Comparison of ENCODE assay signal across 10 cellular contexts in the genomic region with DNA sequence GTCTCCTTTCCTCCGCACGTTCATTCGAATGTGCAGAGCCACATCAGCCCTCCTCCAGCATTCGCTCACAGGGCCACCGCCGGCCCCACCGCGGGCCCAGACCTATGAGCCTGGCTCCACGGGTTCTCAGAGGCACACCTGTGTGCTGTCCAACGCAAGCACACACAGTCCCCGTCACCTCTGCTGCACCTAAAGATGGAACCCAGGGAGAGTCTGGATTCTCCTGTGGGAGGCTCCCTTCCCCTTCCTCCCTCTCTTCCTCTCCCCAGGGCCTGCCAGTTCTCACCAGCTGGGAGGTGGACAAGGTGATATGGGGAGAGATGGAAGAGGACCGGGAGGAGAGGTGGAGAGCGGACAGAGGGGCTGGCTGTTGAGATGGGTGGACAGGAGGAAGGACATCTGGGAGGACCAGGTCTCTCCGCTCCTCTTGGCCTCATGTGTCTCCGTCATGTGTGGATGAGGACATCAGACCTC. TPM values are rescaled to one million over a fixed set of nuclear protein-coding genes. Genes with fewer than 3 reads are reported as not detected.
DNase-seq lines count a peak whose midpoint lies in the region; ATAC-seq and TF ChIP-seq lines count a peak whose summit lies in the region.
"Had no signal": no experiment of that assay in that cellular context is flagged by ENCODE, and none has a peak within 500 bp of the region (broad histone marks: within the 10 kb centered on the region; RNA-seq: fewer than 3 reads in every experiment).

No MANE protein-coding gene starts in this region.

- no peak overlapping the region for H3K27ac Mint-ChIP-seq in naive thymus-derived CD4-positive, alpha-beta T cell

- H3K4me3 ChIP-seq in BLaER1 (peak overlapping the region; percentile 57), brain microvascular endothelial cell (ENCODE audit: low read depth, low read length) (peak overlapping the region; percentile 40)
- H3K4me3 ChIP-seq in naive thymus-derived CD4-positive, alpha-beta T cell (ENCODE audit: low read length), result peak overlapping the region; percentile 81

- intact Hi-C loops in naive thymus-derived CD4-positive, alpha-beta T cell (cut with micrococcal nuclease), result loop anchor here (1.0 to 2.0 kb wide), 6 partner anchors 57 to 227 kb away; partner anchors contain the start of genes RACGAP1 (in 1 of the 2) and TMBIM6 (in 1 of the 2)

- H3K27ac ChIP-seq in BLaER1 (no peak overlapping the region), brain microvascular endothelial cell (no peak overlapping the region)
- H3K27ac ChIP-seq in naive thymus-derived CD4-positive, alpha-beta T cell (ENCODE audit: low read depth, low read length), result no peak overlapping the region

- H3K9me3 ChIP-seq in BLaER1, result no peaks in the 10 kb centered on the region
- no peaks in the 10 kb centered on the region for H3K9me3 ChIP-seq in naive thymus-derived CD4-positive, alpha-beta T cell (ENCODE audit: control insufficient read depth in 2 of 3, low read length in 3 of 3)

- H3K4me1 Mint-ChIP-seq in naive thymus-derived CD4-positive, alpha-beta T cell, result peaks cover 0 to 12% (median 4%) of the 10 kb centered on the region in 7 donors

- H3K4me1 ChIP-seq in BLaER1, result peaks cover 43% of the 10 kb centered on the region
- peaks cover 0 to 9% of the 10 kb centered on the region in 2 donors for H3K4me1 ChIP-seq in naive thymus-derived CD4-positive, alpha-beta T cell (ENCODE audit: control insufficient read depth in 2 of 2, insufficient read depth in 2 of 2, low read length in 2 of 2)

- POLR2A ChIA-PET in naive thymus-derived CD4-positive, alpha-beta T cell (lab: Charles Lee), result no interaction called here

- in situ Hi-C loops in brain microvascular endothelial cell (cut with HindIII; ENCODE audit: low pct_ligation_motif_present, low sequenced_read_pairs), result loop anchor here (5.0 to 25.0 kb wide), 2 partner anchors 99 to 219 kb away; no protein-coding TSS in a partner anchor

- H4K20me1 ChIP-seq in BLaER1, result no peaks in the 10 kb centered on the region

- H3K4me3 Mint-ChIP-seq in naive thymus-derived CD4-positive, alpha-beta T cell, result peak overlapping the region; percentile 29 to 83 (median 80)

- H3K9ac ChIP-seq in BLaER1, result no peak overlapping the region

- ATAC-seq in HG02588 (IDR thresholded peaks at IDR 0.05; ENCODE audit: unreplicated experiment), result peak; percentile 9
- peak; percentile 5 for ATAC-seq in naive thymus-derived CD4-positive, alpha-beta T cell

- TF ChIP-seq CTCF in brain microvascular endothelial cell (IDR thresholded peaks at IDR 0.05; ENCODE audit: low read depth, low read length, missing control alignments), result no peak

- H3K4me2 ChIP-seq in BLaER1, result peak overlapping the region; percentile 90

- peaks cover 58% of the 10 kb centered on the region for H3K27me3 ChIP-seq in BLaER1
- H3K27me3 ChIP-seq in brain microvascular endothelial cell (replicated peaks), result peaks cover 28% of the 10 kb centered on the region
- no peaks in the 10 kb centered on the region for H3K27me3 ChIP-seq in naive thymus-derived CD4-positive, alpha-beta T cell (ENCODE audit: control insufficient read depth in 2 of 2, insufficient read depth in 2 of 2, low read length in 2 of 2)

- H3K36me3 Mint-ChIP-seq in naive thymus-derived CD4-positive, alpha-beta T cell, result no peaks in the 10 kb centered on the region

- H3K9me3 Mint-ChIP-seq in naive thymus-derived CD4-positive, alpha-beta T cell, result peaks cover 0 to 1% (median 0%) of the 10 kb centered on the region in 11 donors
- H3K9me3 Mint-ChIP-seq: central memory CD8-positive, alpha-beta T cell had no signal

- CTCF ChIA-PET in naive thymus-derived CD4-positive, alpha-beta T cell (lab: Charles Lee), result interaction anchor here (0.7 to 4.5 kb wide), 20 partner anchors 9 to 209 kb away, joined by 3 to 42 read pairs (median 6); partner anchors contain the start of genes CERS5 and FAIM2

- DNase-seq in brain microvascular endothelial cell, result no peak
- no peak for DNase-seq in naive thymus-derived CD4-positive, alpha-beta T cell
- no peak for DNase-seq in stimulated activated CD4-positive, alpha-beta T cell treated with anti-CD3 and anti-CD28 coated beads, Interleukin-1b, Interleukin-23, amount 100 ng/mL, for 48 hours
- no peak for DNase-seq in mesenteric fat pad (ENCODE audit: low spot score)
- no peak for DNase-seq in NCI-H1048 (lab: John Stamatoyannopoulos, UW)
- no peak for DNase-seq in stimulated activated naive CD4-positive, alpha-beta T cell treated with Interleukin-2 at 50 U/mL for 16 hours (lab: John Stamatoyannopoulos, UW)

- H3K36me3 ChIP-seq in BLaER1 (no peaks in the 10 kb centered on the region), brain microvascular endothelial cell (replicated peaks) (no peaks in the 10 kb centered on the region)
- no peaks in the 10 kb centered on the region for H3K36me3 ChIP-seq in naive thymus-derived CD4-positive, alpha-beta T cell (ENCODE audit: control insufficient read depth in 2 of 3, insufficient read depth in 3 of 3, low read length in 3 of 3)

- peaks cover 27 to 36% (median 30%) of the 10 kb centered on the region in 5 donors for H3K27me3 Mint-ChIP-seq in naive thymus-derived CD4-positive, alpha-beta T cell

RNA-seq across cellular contexts. Expression of gene AQP6, which starts 4.9 kb away (rescaled TPM):
- not detected for total RNA-seq in naive thymus-derived CD4-positive, alpha-beta T cell
- polyA plus RNA-seq in naive thymus-derived CD4-positive, alpha-beta T cell, result not detected
- total RNA-seq in mesenteric fat pad, result not detected

RNA-seq across cellular contexts. Expression of gene AQP5, which starts 6.1 kb away (rescaled TPM):
- not detected for total RNA-seq in naive thymus-derived CD4-positive, alpha-beta T cell
- not detected for polyA plus RNA-seq in naive thymus-derived CD4-positive, alpha-beta T cell
- not detected for total RNA-seq in mesenteric fat pad
- total RNA-seq: SK-MEL-5 had no signal

RNA-seq across cellular contexts. Expression of gene AQP2, which starts 17.3 kb away (rescaled TPM):
- total RNA-seq in naive thymus-derived CD4-positive, alpha-beta T cell, result not detected
- polyA plus RNA-seq in naive thymus-derived CD4-positive, alpha-beta T cell, result not detected
- total RNA-seq in mesenteric fat pad, result not detected
- total RNA-seq: SK-MEL-5 had no signal

RNA-seq across cellular contexts. Expression of gene RACGAP1, which starts 57.5 kb away (rescaled TPM):
- 100 to 1,000 TPM in 1 of 5 experiments, 10 to 100 TPM in 1, 1 to 10 TPM in 3; 4.2 to 111 (median 8.0) TPM for total RNA-seq in naive thymus-derived CD4-positive, alpha-beta T cell
- 10 to 100 TPM in 1 of 2 donors, 1 to 10 TPM in 1; 8.6 to 11.1 TPM for polyA plus RNA-seq in naive thymus-derived CD4-positive, alpha-beta T cell
- 9.4 TPM for total RNA-seq in mesenteric fat pad
